Comparison of ENCODE assay signal across 11 cellular contexts in the genomic region with DNA sequence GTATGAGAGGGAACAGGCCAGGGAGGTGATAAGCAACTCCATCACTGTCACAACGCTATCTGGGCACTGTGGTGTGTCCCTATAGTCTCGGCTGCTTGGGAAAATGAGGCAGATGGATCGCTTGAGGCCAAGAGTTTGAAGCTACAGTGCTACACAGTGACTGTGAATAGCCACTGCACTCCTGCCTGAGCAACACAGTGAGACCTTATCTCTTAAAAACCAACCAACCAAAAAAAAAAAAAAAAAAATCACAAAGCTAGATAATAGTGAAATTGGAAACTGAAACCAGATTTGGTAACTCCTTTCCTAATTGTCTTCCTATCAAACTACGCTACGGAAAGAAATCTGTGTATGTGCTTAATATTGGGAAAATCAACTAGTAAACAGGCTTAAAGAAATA. TPM values are rescaled to one million over a fixed set of nuclear protein-coding genes. Genes with fewer than 3 reads are reported as not detected.
A peak's percentile ranks its signal among the peaks of the same experiment; 100 is the strongest.
DNase-seq lines count a peak whose midpoint lies in the region; TF ChIP-seq lines count a peak whose summit lies in the region.
"Had no signal": no experiment of that assay in that cellular context is flagged by ENCODE, and none has a peak within 500 bp of the region (broad histone marks: within the 10 kb centered on the region; RNA-seq: fewer than 3 reads in every experiment).

No MANE protein-coding gene starts in this region.

- H3K27ac Mint-ChIP-seq in CD4-positive, alpha-beta memory T cell: peak overlapping the region in 4 of 7 donors; percentile 36 to 66 (median 42)
- H3K27ac Mint-ChIP-seq in endodermal cell: peak overlapping the region; percentile 4
- H3K27ac Mint-ChIP-seq in nephron progenitor cell: peak overlapping the region; percentile 79
- H3K27ac Mint-ChIP-seq in activated CD4-positive, alpha-beta memory T cell treated with anti-CD3 and anti-CD28 coated beads for 36 hours: no peak overlapping the region
- H3K27ac Mint-ChIP-seq in immature natural killer cell: peak overlapping the region in 2 of 6 donors; percentile 19 to 52
- H3K27ac Mint-ChIP-seq: CD4-positive, alpha-beta T cell had no signal

- WGBS in endodermal cell (ENCODE audit: insufficient coverage in 1 of 2, insufficient read length in 1 of 2), 2 experiments: 97 to 100% methylated on average over 3 to 5 of the region's 5 CpGs

- no peaks in the 10 kb centered on the region for H3K27me3 ChIP-seq in CD4-positive, alpha-beta memory T cell (ENCODE audit: insufficient read depth, low read length)
- no peaks in the 10 kb centered on the region for H3K27me3 ChIP-seq in endodermal cell (ENCODE audit: control insufficient read depth, insufficient read depth, low read length, poor library complexity, severe bottlenecking)
- H3K27me3 ChIP-seq in WERI-Rb-1 (ENCODE audit: insufficient read depth, low read depth, severe bottlenecking): no peaks in the 10 kb centered on the region
- H3K27me3 ChIP-seq: tibial artery had no signal

- H3K4me1 ChIP-seq in CD4-positive, alpha-beta memory T cell (ENCODE audit: insufficient read depth, low read length): peaks cover 4% of the 10 kb centered on the region
- no peaks in the 10 kb centered on the region for H3K4me1 ChIP-seq in endodermal cell (ENCODE audit: control insufficient read depth, insufficient read depth, low read length)

- H3K9me3 Mint-ChIP-seq in CD4-positive, alpha-beta memory T cell: peaks cover 0 to 16% (median 6%) of the 10 kb centered on the region in 8 donors
- peaks cover 10% of the 10 kb centered on the region for H3K9me3 Mint-ChIP-seq in endodermal cell
- peaks cover 33% of the 10 kb centered on the region for H3K9me3 Mint-ChIP-seq in nephron progenitor cell
- peaks cover 8% of the 10 kb centered on the region for H3K9me3 Mint-ChIP-seq in activated CD4-positive, alpha-beta memory T cell treated with anti-CD3 and anti-CD28 coated beads for 36 hours
- no peaks in the 10 kb centered on the region for H3K9me3 Mint-ChIP-seq in immature natural killer cell

- H3K4me3 Mint-ChIP-seq in CD4-positive, alpha-beta memory T cell: peak overlapping the region in 7 of 8 donors; percentile 15 to 58 (median 26)
- H3K4me3 Mint-ChIP-seq in endodermal cell (no peak overlapping the region), nephron progenitor cell (no peak overlapping the region), immature natural killer cell (peak overlapping the region in 1 of 5 donors; percentile 53)
- no peak overlapping the region for H3K4me3 Mint-ChIP-seq in activated CD4-positive, alpha-beta memory T cell treated with anti-CD3 and anti-CD28 coated beads for 36 hours
- H3K4me3 Mint-ChIP-seq: CD4-positive, alpha-beta T cell had no signal

- H3K27ac ChIP-seq in CD4-positive, alpha-beta memory T cell (ENCODE audit: low read depth, low read length): no peak overlapping the region
- H3K27ac ChIP-seq in endodermal cell (ENCODE audit: low read depth, low read length) (no peak overlapping the region), WERI-Rb-1 (no peak overlapping the region)
- H3K27ac ChIP-seq: tibial artery had no signal

- H3K27me3 Mint-ChIP-seq in CD4-positive, alpha-beta memory T cell: no peaks in the 10 kb centered on the region
- H3K27me3 Mint-ChIP-seq in endodermal cell (ENCODE audit: insufficient read depth): no peaks in the 10 kb centered on the region
- H3K27me3 Mint-ChIP-seq in nephron progenitor cell (ENCODE audit: low read depth, poor library complexity): peaks cover 5% of the 10 kb centered on the region
- no peaks in the 10 kb centered on the region for H3K27me3 Mint-ChIP-seq in activated CD4-positive, alpha-beta memory T cell treated with anti-CD3 and anti-CD28 coated beads for 36 hours
- peaks cover 0 to 4% (median 3%) of the 10 kb centered on the region in 3 donors for H3K27me3 Mint-ChIP-seq in immature natural killer cell (ENCODE audit: low read depth in 3 of 3)
- H3K27me3 Mint-ChIP-seq: CD4-positive, alpha-beta T cell had no signal

- H3K36me3 ChIP-seq in CD4-positive, alpha-beta memory T cell (ENCODE audit: insufficient read depth, low read length): no peaks in the 10 kb centered on the region
- H3K36me3 ChIP-seq in endodermal cell (ENCODE audit: control insufficient read depth, insufficient read depth, low read length) (no peaks in the 10 kb centered on the region), WERI-Rb-1 (no peaks in the 10 kb centered on the region)

- no peak for DNase-seq in CD4-positive, alpha-beta memory T cell
- DNase-seq in NCI-H128 (lab: John Stamatoyannopoulos, UW; ENCODE audit: unreplicated experiment) (peak; percentile 9), endodermal cell (no peak), nephron progenitor cell (no peak), WERI-Rb-1 (no peak), KBM-7 (no peak), immature natural killer cell (no peak)
- no peak for DNase-seq in activated CD4-positive, alpha-beta memory T cell treated with anti-CD3 and anti-CD28 coated beads for 36 hours
- DNase-seq: activated T-cell treated with anti-CD3 and anti-CD28 coated beads for 4 hours; CD4-positive, alpha-beta T cell; tibial artery had no signal

- H3K4me1 Mint-ChIP-seq in CD4-positive, alpha-beta memory T cell: peaks cover 12 to 20% (median 14%) of the 10 kb centered on the region in 4 donors
- H3K4me1 Mint-ChIP-seq in endodermal cell (no peaks in the 10 kb centered on the region), nephron progenitor cell (peaks cover 16% of the 10 kb centered on the region), immature natural killer cell (peaks cover 3 to 7% of the 10 kb centered on the region in 2 donors)
- H3K4me1 Mint-ChIP-seq in activated CD4-positive, alpha-beta memory T cell treated with anti-CD3 and anti-CD28 coated beads for 36 hours (ENCODE audit: low read depth): peaks cover 14% of the 10 kb centered on the region

- POLR2A ChIA-PET in CD4-positive, alpha-beta memory T cell (lab: Charles Lee; ENCODE audit: partially characterized antibody): interaction anchor here (1.0 kb wide), 1 partner anchor 223 kb away, joined by 3 read pairs; no protein-coding TSS in a partner anchor
- POLR2A ChIA-PET in activated CD4-positive, alpha-beta memory T cell treated with anti-CD3 and anti-CD28 coated beads for 36 hours (lab: Charles Lee): interaction anchor here (0.6 kb wide), 2 partner anchors 163 to 845 kb away, joined by 3 read pairs; no protein-coding TSS in a partner anchor

- H3K4me3 ChIP-seq in CD4-positive, alpha-beta memory T cell (ENCODE audit: low read length in 2 of 2): no peak overlapping the region
- no peak overlapping the region for H3K4me3 ChIP-seq in endodermal cell (ENCODE audit: low read length)
- H3K4me3 ChIP-seq in WERI-Rb-1 (ENCODE audit: low read depth, low read length): no peak overlapping the region
- H3K4me3 ChIP-seq: tibial artery had no signal

- H3K9ac ChIP-seq in endodermal cell (ENCODE audit: extremely low read depth, low read length, poor library complexity, severe bottlenecking): no peak overlapping the region

- no peak for TF ChIP-seq CTCF in endodermal cell (conservative IDR thresholded peaks at IDR 0.05)
- no peak for TF ChIP-seq CTCF in nephron progenitor cell (IDR thresholded peaks at IDR 0.05)
- no peak for TF ChIP-seq CTCF in WERI-Rb-1 (IDR thresholded peaks at IDR 0.05; ENCODE audit: low read depth, low read length)

- no peaks in the 10 kb centered on the region for H3K9me3 ChIP-seq in CD4-positive, alpha-beta memory T cell (ENCODE audit: control insufficient read depth in 1 of 2, low read length in 2 of 2)
- no peaks in the 10 kb centered on the region for H3K9me3 ChIP-seq in endodermal cell (ENCODE audit: control insufficient read depth, low read length)
- no peaks in the 10 kb centered on the region for H3K9me3 ChIP-seq in WERI-Rb-1 (ENCODE audit: severe bottlenecking)
- H3K9me3 ChIP-seq: tibial artery had no signal

- in situ Hi-C loops in KBM-7 (cut with MboI; ENCODE audit: low pct_unique_long_range_greater_than_20kb, low sequenced_read_pairs): no loop called here

- intact Hi-C loops in CD4-positive, alpha-beta memory T cell (cut with micrococcal nuclease): no loop called here
- intact Hi-C loops in activated CD4-positive, alpha-beta memory T cell treated with anti-CD3 and anti-CD28 coated beads for 36 hours (cut with micrococcal nuclease): no loop called here

- H3K36me3 Mint-ChIP-seq in CD4-positive, alpha-beta memory T cell: peaks cover 12 to 22% of the 10 kb centered on the region in 2 donors
- H3K36me3 Mint-ChIP-seq in endodermal cell (ENCODE audit: low read depth): peaks cover 14% of the 10 kb centered on the region
- peaks cover 39% of the 10 kb centered on the region for H3K36me3 Mint-ChIP-seq in nephron progenitor cell (ENCODE audit: low read depth)
- peaks cover 13% of the 10 kb centered on the region for H3K36me3 Mint-ChIP-seq in activated CD4-positive, alpha-beta memory T cell treated with anti-CD3 and anti-CD28 coated beads for 36 hours
- H3K36me3 Mint-ChIP-seq in immature natural killer cell: peaks cover 0 to 13% (median 12%) of the 10 kb centered on the region in 3 donors

- CTCF ChIA-PET in CD4-positive, alpha-beta memory T cell (lab: Charles Lee; ENCODE audit: partially characterized antibody): no interaction called here
- CTCF ChIA-PET in activated CD4-positive, alpha-beta memory T cell treated with anti-CD3 and anti-CD28 coated beads for 36 hours (lab: Charles Lee): interaction anchor here (0.6 kb wide), 1 partner anchor 197 kb away, joined by 3 read pairs; no protein-coding TSS in a partner anchor

RNA-seq across cellular contexts. Expression of a gene that starts 14.1 kb away (rescaled TPM):
- 10 to 100 TPM; 24.9 to 28.4 TPM for total RNA-seq in CD4-positive, alpha-beta memory T cell
- polyA plus RNA-seq in CD4-positive, alpha-beta memory T cell: 10 to 100 TPM; 25.7 to 30.4 TPM
- total RNA-seq in endodermal cell: 10 to 100 TPM; 41.9 to 54.9 TPM
- 45.2 TPM for polyA plus RNA-seq in endodermal cell (2013, experiment 1 of 2)
- polyA plus RNA-seq in endodermal cell (2013, experiment 2 of 2): 44.2 TPM
- total RNA-seq in activated CD4-positive, alpha-beta memory T cell treated with anti-CD3 and anti-CD28 coated beads for 36 hours: 10 to 100 TPM; 41.2 to 41.7 TPM
- polyA plus RNA-seq in immature natural killer cell: 10 to 100 TPM; 19.8 to 45.1 (median 21.2) TPM

Comparison
In these comparisons a context has a peak if more than half of its experiments do, and no peak if none do; other contexts are left out.
1. H3K4me3 Mint-ChIP-seq: peak in CD4-positive, alpha-beta memory T cell (7 of 8); none in endodermal cell (single experiment), nephron progenitor cell (single experiment) and activated CD4-positive, alpha-beta memory T cell treated with anti-CD3 and anti-CD28 coated beads for 36 hours (single experiment).